1 cellular context compared by ENCODE assay signal in genomic region chr19:54209748-54210494, GRCh38.
TF ChIP-seq lines count a peak whose summit lies in the region.

No MANE protein-coding gene starts in this region.

TF ChIP-seq in K562, 482 proteins besides CTCF, POLR2A, EP300 and RAD21 (continued from another document and continues in another):
- TF ChIP-seq, protein P1, sequence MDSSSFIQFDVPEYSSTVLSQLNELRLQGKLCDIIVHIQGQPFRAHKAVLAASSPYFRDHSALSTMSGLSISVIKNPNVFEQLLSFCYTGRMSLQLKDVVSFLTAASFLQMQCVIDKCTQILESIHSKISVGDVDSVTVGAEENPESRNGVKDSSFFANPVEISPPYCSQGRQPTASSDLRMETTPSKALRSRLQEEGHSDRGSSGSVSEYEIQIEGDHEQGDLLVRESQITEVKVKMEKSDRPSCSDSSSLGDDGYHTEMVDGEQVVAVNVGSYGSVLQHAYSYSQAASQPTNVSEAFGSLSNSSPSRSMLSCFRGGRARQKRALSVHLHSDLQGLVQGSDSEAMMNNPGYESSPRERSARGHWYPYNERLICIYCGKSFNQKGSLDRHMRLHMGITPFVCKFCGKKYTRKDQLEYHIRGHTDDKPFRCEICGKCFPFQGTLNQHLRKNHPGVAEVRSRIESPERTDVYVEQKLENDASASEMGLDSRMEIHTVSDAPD (CRISPR knock-in tag; IDR thresholded peaks at IDR 0.05) = no peak
- TF ChIP-seq RFX7 (CRISPR knock-in tag; IDR thresholded peaks at IDR 0.05) (no peak), ZNF224 (CRISPR knock-in tag; IDR thresholded peaks at IDR 0.05) (no peak), GTF2E2 (tag; IDR thresholded peaks at IDR 0.05) (no peak), FOS (IDR thresholded peaks at IDR 0.05; ENCODE audit: extremely low read depth, insufficient read length) (no peak), WHSC1 (IDR thresholded peaks at IDR 0.05; ENCODE audit: low read length) (no peak), ARID3B (CRISPR knock-in tag; IDR thresholded peaks at IDR 0.05; ENCODE audit: borderline replicate concordance) (no peak), KAT2B (IDR thresholded peaks at IDR 0.05; ENCODE audit: low read depth, low read length) (no peak), HDAC1 (IDR thresholded peaks at IDR 0.05) (peak in 1 of 2 experiments; percentile 64; a peak in 2 of 4 replicates), KLF1 (tag; IDR thresholded peaks at IDR 0.05) (no peak), ZBTB17 (CRISPR knock-in tag; IDR thresholded peaks at IDR 0.05) (no peak), CBFB (CRISPR knock-in tag; IDR thresholded peaks at IDR 0.05) (no peak), HIVEP1 (CRISPR knock-in tag; IDR thresholded peaks at IDR 0.05) (no peak), TBL1XR1 (IDR thresholded peaks at IDR 0.05; ENCODE audit: low read length in 2 of 2) (peak; percentile 63 to 87; a peak in 3 of 4 replicates), BCOR (IDR thresholded peaks at IDR 0.05) (no peak), ZNF79 (CRISPR knock-in tag; IDR thresholded peaks at IDR 0.05; ENCODE audit: low read depth) (no peak), ZNF75A (CRISPR knock-in tag; IDR thresholded peaks at IDR 0.05) (no peak), MIER1 (IDR thresholded peaks at IDR 0.05; ENCODE audit: low read depth) (no peak), MCM5 (IDR thresholded peaks at IDR 0.05; ENCODE audit: low read depth) (no peak), ATF1 (CRISPR knock-in tag; IDR thresholded peaks at IDR 0.05) (no peak), ATF1 (tag; IDR thresholded peaks at IDR 0.05) (no peak), ZNF431 (CRISPR knock-in tag; IDR thresholded peaks at IDR 0.05) (no peak), ZNF764 (CRISPR knock-in tag; IDR thresholded peaks at IDR 0.05; ENCODE audit: low read depth) (no peak), ESRRA (IDR thresholded peaks at IDR 0.05; ENCODE audit: borderline replicate concordance, low read depth) (peak; percentile 82; the same call in 1 of the 2 replicates), PRPF4 (IDR thresholded peaks at IDR 0.05; ENCODE audit: insufficient read depth, low read depth, low read length, poor library complexity, severe bottlenecking) (no peak), FOXA1 (IDR thresholded peaks at IDR 0.05; ENCODE audit: borderline replicate concordance) (peak; percentile 65), KLF13 (tag; IDR thresholded peaks at IDR 0.05; ENCODE audit: borderline replicate concordance, low read depth) (no peak), COPS2 (conservative IDR thresholded peaks at IDR 0.05) (no peak), STAG1 (CRISPR knock-in tag; IDR thresholded peaks at IDR 0.05; ENCODE audit: borderline replicate concordance) (no peak), GTF2F1 (IDR thresholded peaks at IDR 0.05; ENCODE audit: low read depth, low read length) (no peak), TAF15 (IDR thresholded peaks at IDR 0.05; ENCODE audit: low read depth, low read length) (no peak)
- TF ChIP-seq, protein P2, sequence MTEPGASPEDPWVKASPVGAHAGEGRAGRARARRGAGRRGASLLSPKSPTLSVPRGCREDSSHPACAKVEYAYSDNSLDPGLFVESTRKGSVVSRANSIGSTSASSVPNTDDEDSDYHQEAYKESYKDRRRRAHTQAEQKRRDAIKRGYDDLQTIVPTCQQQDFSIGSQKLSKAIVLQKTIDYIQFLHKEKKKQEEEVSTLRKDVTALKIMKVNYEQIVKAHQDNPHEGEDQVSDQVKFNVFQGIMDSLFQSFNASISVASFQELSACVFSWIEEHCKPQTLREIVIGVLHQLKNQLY (CRISPR knock-in tag; conservative IDR thresholded peaks at IDR 0.05) = no peak
- TF ChIP-seq, protein P3, sequence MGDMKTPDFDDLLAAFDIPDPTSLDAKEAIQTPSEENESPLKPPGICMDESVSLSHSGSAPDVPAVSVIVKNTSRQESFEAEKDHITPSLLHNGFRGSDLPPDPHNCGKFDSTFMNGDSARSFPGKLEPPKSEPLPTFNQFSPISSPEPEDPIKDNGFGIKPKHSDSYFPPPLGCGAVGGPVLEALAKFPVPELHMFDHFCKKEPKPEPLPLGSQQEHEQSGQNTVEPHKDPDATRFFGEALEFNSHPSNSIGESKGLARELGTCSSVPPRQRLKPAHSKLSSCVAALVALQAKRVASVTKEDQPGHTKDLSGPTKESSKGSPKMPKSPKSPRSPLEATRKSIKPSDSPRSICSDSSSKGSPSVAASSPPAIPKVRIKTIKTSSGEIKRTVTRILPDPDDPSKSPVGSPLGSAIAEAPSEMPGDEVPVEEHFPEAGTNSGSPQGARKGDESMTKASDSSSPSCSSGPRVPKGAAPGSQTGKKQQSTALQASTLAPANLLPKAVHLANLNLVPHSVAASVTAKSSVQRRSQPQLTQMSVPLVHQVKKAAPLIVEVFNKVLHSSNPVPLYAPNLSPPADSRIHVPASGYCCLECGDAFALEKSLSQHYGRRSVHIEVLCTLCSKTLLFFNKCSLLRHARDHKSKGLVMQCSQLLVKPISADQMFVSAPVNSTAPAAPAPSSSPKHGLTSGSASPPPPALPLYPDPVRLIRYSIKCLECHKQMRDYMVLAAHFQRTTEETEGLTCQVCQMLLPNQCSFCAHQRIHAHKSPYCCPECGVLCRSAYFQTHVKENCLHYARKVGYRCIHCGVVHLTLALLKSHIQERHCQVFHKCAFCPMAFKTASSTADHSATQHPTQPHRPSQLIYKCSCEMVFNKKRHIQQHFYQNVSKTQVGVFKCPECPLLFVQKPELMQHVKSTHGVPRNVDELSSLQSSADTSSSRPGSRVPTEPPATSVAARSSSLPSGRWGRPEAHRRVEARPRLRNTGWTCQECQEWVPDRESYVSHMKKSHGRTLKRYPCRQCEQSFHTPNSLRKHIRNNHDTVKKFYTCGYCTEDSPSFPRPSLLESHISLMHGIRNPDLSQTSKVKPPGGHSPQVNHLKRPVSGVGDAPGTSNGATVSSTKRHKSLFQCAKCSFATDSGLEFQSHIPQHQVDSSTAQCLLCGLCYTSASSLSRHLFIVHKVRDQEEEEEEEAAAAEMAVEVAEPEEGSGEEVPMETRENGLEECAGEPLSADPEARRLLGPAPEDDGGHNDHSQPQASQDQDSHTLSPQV (IDR thresholded peaks at IDR 0.05) = peak; percentile 29; the same call in 1 of the 2 replicates
- TF ChIP-seq, protein P4, sequence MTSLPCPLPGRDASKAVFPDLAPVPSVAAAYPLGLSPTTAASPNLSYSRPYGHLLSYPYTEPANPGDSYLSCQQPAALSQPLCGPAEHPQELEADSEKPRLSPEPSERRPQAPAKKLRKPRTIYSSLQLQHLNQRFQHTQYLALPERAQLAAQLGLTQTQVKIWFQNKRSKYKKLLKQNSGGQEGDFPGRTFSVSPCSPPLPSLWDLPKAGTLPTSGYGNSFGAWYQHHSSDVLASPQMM (CRISPR knock-in tag; IDR thresholded peaks at IDR 0.05) = no peak
- TF ChIP-seq, protein P5, sequence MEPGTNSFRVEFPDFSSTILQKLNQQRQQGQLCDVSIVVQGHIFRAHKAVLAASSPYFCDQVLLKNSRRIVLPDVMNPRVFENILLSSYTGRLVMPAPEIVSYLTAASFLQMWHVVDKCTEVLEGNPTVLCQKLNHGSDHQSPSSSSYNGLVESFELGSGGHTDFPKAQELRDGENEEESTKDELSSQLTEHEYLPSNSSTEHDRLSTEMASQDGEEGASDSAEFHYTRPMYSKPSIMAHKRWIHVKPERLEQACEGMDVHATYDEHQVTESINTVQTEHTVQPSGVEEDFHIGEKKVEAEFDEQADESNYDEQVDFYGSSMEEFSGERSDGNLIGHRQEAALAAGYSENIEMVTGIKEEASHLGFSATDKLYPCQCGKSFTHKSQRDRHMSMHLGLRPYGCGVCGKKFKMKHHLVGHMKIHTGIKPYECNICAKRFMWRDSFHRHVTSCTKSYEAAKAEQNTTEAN (CRISPR knock-in tag; IDR thresholded peaks at IDR 0.05) = peak; percentile 52; the same call in 1 of the 2 replicates
- TF ChIP-seq, protein P6, sequence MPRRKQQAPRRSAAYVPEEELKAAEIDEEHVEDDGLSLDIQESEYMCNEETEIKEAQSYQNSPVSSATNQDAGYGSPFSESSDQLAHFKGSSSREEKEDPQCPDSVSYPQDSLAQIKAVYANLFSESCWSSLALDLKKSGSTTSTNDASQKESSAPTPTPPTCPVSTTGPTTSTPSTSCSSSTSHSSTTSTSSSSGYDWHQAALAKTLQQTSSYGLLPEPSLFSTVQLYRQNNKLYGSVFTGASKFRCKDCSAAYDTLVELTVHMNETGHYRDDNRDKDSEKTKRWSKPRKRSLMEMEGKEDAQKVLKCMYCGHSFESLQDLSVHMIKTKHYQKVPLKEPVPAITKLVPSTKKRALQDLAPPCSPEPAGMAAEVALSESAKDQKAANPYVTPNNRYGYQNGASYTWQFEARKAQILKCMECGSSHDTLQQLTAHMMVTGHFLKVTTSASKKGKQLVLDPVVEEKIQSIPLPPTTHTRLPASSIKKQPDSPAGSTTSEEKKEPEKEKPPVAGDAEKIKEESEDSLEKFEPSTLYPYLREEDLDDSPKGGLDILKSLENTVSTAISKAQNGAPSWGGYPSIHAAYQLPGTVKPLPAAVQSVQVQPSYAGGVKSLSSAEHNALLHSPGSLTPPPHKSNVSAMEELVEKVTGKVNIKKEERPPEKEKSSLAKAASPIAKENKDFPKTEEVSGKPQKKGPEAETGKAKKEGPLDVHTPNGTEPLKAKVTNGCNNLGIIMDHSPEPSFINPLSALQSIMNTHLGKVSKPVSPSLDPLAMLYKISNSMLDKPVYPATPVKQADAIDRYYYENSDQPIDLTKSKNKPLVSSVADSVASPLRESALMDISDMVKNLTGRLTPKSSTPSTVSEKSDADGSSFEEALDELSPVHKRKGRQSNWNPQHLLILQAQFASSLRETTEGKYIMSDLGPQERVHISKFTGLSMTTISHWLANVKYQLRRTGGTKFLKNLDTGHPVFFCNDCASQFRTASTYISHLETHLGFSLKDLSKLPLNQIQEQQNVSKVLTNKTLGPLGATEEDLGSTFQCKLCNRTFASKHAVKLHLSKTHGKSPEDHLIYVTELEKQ (CRISPR knock-in tag; IDR thresholded peaks at IDR 0.05) = no peak
- TF ChIP-seq, protein P7, sequence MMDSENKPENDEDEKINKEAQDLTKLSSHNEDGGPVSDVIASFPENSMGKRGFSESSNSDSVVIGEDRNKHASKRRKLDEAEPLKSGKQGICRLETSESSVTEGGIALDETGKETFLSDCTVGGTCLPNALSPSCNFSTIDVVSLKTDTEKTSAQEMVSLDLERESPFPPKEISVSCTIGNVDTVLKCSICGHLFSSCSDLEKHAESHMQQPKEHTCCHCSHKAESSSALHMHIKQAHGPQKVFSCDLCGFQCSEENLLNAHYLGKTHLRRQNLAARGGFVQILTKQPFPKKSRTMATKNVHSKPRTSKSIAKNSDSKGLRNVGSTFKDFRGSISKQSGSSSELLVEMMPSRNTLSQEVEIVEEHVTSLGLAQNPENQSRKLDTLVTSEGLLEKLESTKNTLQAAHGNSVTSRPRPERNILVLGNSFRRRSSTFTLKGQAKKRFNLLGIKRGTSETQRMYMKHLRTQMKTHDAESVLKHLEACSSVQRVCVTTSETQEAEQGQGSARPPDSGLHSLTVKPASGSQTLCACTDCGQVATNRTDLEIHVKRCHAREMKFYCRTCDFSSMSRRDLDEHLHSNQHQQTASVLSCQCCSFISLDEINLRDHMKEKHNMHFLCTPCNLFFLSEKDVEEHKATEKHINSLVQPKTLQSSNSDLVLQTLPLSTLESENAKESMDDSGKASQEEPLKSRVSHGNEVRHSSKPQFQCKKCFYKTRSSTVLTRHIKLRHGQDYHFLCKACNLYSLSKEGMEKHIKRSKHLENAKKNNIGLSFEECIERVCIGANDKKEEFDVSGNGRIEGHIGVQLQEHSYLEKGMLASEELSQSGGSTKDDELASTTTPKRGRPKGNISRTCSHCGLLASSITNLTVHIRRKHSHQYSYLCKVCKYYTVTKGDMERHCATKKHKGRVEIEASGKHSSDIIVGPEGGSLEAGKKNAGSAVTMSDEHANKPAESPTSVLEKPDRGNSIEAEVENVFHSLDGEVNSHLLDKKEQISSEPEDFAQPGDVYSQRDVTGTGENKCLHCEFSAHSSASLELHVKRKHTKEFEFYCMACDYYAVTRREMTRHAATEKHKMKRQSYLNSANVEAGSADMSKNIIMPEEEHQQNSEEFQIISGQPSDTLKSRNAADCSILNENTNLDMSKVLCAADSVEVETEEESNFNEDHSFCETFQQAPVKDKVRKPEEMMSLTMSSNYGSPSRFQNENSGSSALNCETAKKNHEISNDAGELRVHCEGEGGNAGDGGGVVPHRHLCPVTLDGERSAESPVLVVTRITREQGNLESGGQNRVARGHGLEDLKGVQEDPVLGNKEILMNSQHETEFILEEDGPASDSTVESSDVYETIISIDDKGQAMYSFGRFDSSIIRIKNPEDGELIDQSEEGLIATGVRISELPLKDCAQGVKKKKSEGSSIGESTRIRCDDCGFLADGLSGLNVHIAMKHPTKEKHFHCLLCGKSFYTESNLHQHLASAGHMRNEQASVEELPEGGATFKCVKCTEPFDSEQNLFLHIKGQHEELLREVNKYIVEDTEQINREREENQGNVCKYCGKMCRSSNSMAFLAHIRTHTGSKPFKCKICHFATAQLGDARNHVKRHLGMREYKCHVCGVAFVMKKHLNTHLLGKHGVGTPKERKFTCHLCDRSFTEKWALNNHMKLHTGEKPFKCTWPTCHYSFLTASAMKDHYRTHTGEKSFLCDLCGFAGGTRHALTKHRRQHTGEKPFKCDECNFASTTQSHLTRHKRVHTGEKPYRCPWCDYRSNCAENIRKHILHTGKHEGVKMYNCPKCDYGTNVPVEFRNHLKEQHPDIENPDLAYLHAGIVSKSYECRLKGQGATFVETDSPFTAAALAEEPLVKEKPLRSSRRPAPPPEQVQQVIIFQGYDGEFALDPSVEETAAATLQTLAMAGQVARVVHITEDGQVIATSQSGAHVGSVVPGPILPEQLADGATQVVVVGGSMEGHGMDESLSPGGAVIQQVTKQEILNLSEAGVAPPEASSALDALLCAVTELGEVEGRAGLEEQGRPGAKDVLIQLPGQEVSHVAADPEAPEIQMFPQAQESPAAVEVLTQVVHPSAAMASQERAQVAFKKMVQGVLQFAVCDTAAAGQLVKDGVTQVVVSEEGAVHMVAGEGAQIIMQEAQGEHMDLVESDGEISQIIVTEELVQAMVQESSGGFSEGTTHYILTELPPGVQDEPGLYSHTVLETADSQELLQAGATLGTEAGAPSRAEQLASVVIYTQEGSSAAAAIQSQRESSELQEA (IDR thresholded peaks at IDR 0.05; ENCODE audit: low read depth) = no peak
- TF ChIP-seq, protein P8, sequence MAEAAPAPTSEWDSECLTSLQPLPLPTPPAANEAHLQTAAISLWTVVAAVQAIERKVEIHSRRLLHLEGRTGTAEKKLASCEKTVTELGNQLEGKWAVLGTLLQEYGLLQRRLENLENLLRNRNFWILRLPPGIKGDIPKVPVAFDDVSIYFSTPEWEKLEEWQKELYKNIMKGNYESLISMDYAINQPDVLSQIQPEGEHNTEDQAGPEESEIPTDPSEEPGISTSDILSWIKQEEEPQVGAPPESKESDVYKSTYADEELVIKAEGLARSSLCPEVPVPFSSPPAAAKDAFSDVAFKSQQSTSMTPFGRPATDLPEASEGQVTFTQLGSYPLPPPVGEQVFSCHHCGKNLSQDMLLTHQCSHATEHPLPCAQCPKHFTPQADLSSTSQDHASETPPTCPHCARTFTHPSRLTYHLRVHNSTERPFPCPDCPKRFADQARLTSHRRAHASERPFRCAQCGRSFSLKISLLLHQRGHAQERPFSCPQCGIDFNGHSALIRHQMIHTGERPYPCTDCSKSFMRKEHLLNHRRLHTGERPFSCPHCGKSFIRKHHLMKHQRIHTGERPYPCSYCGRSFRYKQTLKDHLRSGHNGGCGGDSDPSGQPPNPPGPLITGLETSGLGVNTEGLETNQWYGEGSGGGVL (CRISPR knock-in tag; IDR thresholded peaks at IDR 0.05) = no peak
